1 cellular context compared by ENCODE assay signal in the genomic region with DNA sequence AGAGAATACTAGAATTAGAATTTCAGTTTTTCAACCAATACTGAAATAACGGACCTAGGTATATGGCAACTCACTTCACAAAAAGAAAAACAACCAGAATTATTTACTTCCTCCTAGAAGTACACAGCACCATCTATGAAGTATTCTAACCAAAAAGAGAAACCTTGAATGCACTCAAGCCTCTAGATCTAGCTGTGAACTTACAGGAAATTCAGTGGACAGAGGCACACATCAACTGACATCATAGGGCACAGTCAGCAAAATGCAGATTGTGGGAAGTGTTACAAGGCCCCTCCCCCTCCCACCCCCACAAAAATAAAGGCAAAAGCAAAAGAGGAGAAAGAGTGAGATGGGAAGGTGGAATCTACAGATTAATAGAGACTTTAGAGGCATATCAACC.
TF ChIP-seq lines count a peak whose summit lies in the region.

No MANE protein-coding gene starts in this region.

TF ChIP-seq in K562, 482 proteins besides CTCF, POLR2A, EP300 and RAD21 (continued from another document):
- TF ChIP-seq, protein P1, sequence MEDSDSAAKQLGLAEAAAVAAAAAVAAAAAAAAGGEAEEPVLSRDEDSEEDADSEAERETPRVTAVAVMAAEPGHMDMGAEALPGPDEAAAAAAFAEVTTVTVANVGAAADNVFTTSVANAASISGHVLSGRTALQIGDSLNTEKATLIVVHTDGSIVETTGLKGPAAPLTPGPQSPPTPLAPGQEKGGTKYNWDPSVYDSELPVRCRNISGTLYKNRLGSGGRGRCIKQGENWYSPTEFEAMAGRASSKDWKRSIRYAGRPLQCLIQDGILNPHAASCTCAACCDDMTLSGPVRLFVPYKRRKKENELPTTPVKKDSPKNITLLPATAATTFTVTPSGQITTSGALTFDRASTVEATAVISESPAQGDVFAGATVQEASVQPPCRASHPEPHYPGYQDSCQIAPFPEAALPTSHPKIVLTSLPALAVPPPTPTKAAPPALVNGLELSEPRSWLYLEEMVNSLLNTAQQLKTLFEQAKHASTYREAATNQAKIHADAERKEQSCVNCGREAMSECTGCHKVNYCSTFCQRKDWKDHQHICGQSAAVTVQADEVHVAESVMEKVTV (CRISPR knock-in tag; IDR thresholded peaks at IDR 0.05), result no peak
